ENCODE assay signal across 6 cellular contexts in the genomic region with DNA sequence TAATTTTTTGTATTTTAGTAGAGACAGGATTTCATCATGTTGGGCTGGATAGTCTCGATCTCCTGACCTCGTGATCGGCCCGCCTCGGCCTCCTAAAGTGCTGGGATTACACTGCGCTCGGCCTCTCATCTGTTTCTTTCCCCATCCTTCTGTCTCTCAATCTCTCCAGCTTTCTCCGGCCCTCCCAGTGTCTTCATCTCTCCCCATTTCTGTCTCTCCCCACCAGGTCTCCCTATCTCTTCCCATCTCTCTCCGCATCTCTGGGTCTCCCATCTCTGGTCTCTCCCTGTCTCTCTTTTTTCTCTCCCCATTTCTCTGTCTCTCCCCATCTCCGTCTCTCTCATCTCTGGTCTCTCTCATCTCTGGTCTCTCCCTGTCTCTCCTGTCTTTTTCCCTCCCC. TPM values are rescaled to one million over a fixed set of nuclear protein-coding genes. Genes with fewer than 3 reads are reported as not detected.
DNase-seq lines count a peak whose midpoint lies in the region; ATAC-seq, FAIRE-seq and TF ChIP-seq lines count a peak whose summit lies in the region.

No MANE protein-coding gene starts in this region.

- H3K9me2 ChIP-seq in hepatocyte (replicated peaks; ENCODE audit: insufficient read depth): no peaks in the 10 kb centered on the region

- H3K9me3 ChIP-seq in HepG2 (ENCODE audit: low read length) (no peaks in the 10 kb centered on the region), right lobe of liver (no peaks in the 10 kb centered on the region), hepatocyte (ENCODE audit: low read depth) (no peaks in the 10 kb centered on the region), vagina (no peaks in the 10 kb centered on the region)

- no peak overlapping the region for H3K27ac ChIP-seq in HepG2 (ENCODE audit: extremely low read length, insufficient read depth, low read length)
- H3K27ac ChIP-seq in right lobe of liver: no peak overlapping the region
- H3K27ac ChIP-seq in hepatocyte: no peak overlapping the region
- no peak overlapping the region for H3K27ac ChIP-seq in vagina

- intact Hi-C loops in HepG2 (cut with micrococcal nuclease; ENCODE audit: unreplicated experiment) (no loop called here), right lobe of liver (cut with DNase I) (loop anchor here in 1 of 2 donors (5.0 kb wide), 2 partner anchors 54 to 109 kb away; no protein-coding TSS in a partner anchor), vagina (cut with DNase I) (loop anchor here (5.0 kb wide), 2 partner anchors 79 to 109 kb away; no protein-coding TSS in a partner anchor)

- H3K36me3 ChIP-seq in HepG2 (replicated peaks in 1 of 2; ENCODE audit: control insufficient read depth in 1 of 2, insufficient read depth in 2 of 2, low read length in 2 of 2): no peaks in the 10 kb centered on the region
- no peaks in the 10 kb centered on the region for H3K36me3 ChIP-seq in right lobe of liver
- H3K36me3 ChIP-seq in hepatocyte (replicated peaks; ENCODE audit: insufficient read depth, low read depth): no peaks in the 10 kb centered on the region
- H3K36me3 ChIP-seq in vagina: no peaks in the 10 kb centered on the region

- 21% methylated on average over 10 of the region's 10 CpGs for WGBS in HepG2 (ENCODE audit: low lambda C conversion rate)
- 34% methylated on average over 10 of the region's 10 CpGs for WGBS in right lobe of liver (ENCODE audit: insufficient coverage, low coverage, low lambda C conversion rate, missing lambda C conversion rate)
- whole genome bisulfite sequencing in hepatocyte (ENCODE audit: low lambda C conversion rate, missing lambda C conversion rate): 63% methylated on average over 9 of the region's 10 CpGs

- POLR2A ChIA-PET in HepG2 (lab: Yijun Ruan, JAX): interaction anchor here (2.2 kb wide), 1 partner anchor 78 kb away, joined by 7 read pairs; no protein-coding TSS in a partner anchor

- H3K4me2 ChIP-seq in HepG2 (ENCODE audit: low read depth, low read length): peak overlapping the region; percentile 67
- peak overlapping the region; percentile 77 for H3K4me2 ChIP-seq in hepatocyte

- H4K20me1 ChIP-seq in HepG2 (ENCODE audit: insufficient read depth, low read length) (no peaks in the 10 kb centered on the region), hepatocyte (ENCODE audit: insufficient read depth, poor library complexity, severe bottlenecking) (no peaks in the 10 kb centered on the region)

- H3K27me3 ChIP-seq in HepG2 (ENCODE audit: control insufficient read depth in 1 of 2, insufficient read depth in 2 of 2, low read length in 2 of 2): peaks cover 0 to 5% of the 10 kb centered on the region in 2 experiments; a peak in 1 of 5 replicates
- no peaks in the 10 kb centered on the region for H3K27me3 ChIP-seq in right lobe of liver
- H3K27me3 ChIP-seq in hepatocyte: peaks cover 21% of the 10 kb centered on the region
- no peaks in the 10 kb centered on the region for H3K27me3 ChIP-seq in vagina

- FAIRE-seq in HepG2 (lab: Jason Lieb, UNC): no peak

- DNase-seq in HepG2 (ENCODE audit: low spot score) (no peak), right lobe of liver (no peak), hepatocyte (ENCODE audit: low spot score) (no peak), vagina (ENCODE audit: extremely low spot score in 2 of 2) (no peak), HuH-7 (ENCODE audit: low spot score) (no peak)

- ATAC-seq in HepG2 (no peak), right lobe of liver (no peak), GM19455 (IDR thresholded peaks at IDR 0.05; ENCODE audit: unreplicated experiment) (no peak)

- TF ChIP-seq POLR2A in HepG2 (IDR thresholded peaks at IDR 0.05; ENCODE audit: insufficient read depth in 1 of 2, low read depth in 2 of 2, low read length in 2 of 2) (no peak), right lobe of liver (IDR thresholded peaks at IDR 0.05) (no peak), vagina (IDR thresholded peaks at IDR 0.05) (no peak)

- H2AFZ ChIP-seq in HepG2 (ENCODE audit: low read length) (no peak overlapping the region), hepatocyte (peak overlapping the region; percentile 63)

- H3K79me2 ChIP-seq in HepG2 (ENCODE audit: insufficient read depth, low read length) (no peaks in the 10 kb centered on the region), hepatocyte (no peaks in the 10 kb centered on the region)

- no peak for TF ChIP-seq CTCF in HepG2 (CRISPR knock-in tag; IDR thresholded peaks at IDR 0.05)
- no peak for TF ChIP-seq CTCF in right lobe of liver (IDR thresholded peaks at IDR 0.05)
- TF ChIP-seq CTCF in hepatocyte (IDR thresholded peaks at IDR 0.05; ENCODE audit: poor library complexity): no peak
- TF ChIP-seq CTCF in vagina (IDR thresholded peaks at IDR 0.05): no peak

- H3K4me1 ChIP-seq in HepG2 (ENCODE audit: insufficient read depth, low read length) (peaks cover 57% of the 10 kb centered on the region), right lobe of liver (no peaks in the 10 kb centered on the region), hepatocyte (ENCODE audit: insufficient read depth) (peaks cover 11% of the 10 kb centered on the region), vagina (peaks cover 21% of the 10 kb centered on the region)

- TF ChIP-seq EP300 in HepG2 (IDR thresholded peaks at IDR 0.05; ENCODE audit: low read depth in 2 of 2, low read length in 2 of 2) (no peak), HepG2 (CRISPR knock-in tag; IDR thresholded peaks at IDR 0.05; ENCODE audit: borderline replicate concordance) (no peak)

- in situ Hi-C loops in HepG2 (cut with HindIII; ENCODE audit: extremely low pct_ligation_motif_present, low pct_unique_long_range_greater_than_20kb): no loop called here

- TF ChIP-seq RAD21 in HepG2 (CRISPR knock-in tag; IDR thresholded peaks at IDR 0.05): no peak

- no peak overlapping the region for H3K9ac ChIP-seq in HepG2 (ENCODE audit: insufficient read depth, low read depth, low read length)

- CTCF ChIA-PET in HepG2 (lab: Yijun Ruan, JAX; ENCODE audit: low intra/inter-chr PET ratio, low total read pairs): interaction anchor here (2.4 to 3.8 kb wide), 2 partner anchors 78 to 111 kb away, joined by 11 to 29 read pairs; no protein-coding TSS in a partner anchor

- no TSS peak for BruUV-seq in HepG2 (replicated peaks; lab: Mats Ljungman, UMichigan)

- H3K4me3 ChIP-seq in HepG2 (replicated peaks in 1 of 3; ENCODE audit: insufficient read depth in 1 of 3, low read depth in 2 of 3, low read length in 3 of 3) (peak overlapping the region; percentile 34 to 47 (median 38); a peak in 3 of 6 replicates), right lobe of liver (no peak overlapping the region), hepatocyte (no peak overlapping the region), vagina (peak overlapping the region; percentile 26 to 31)

RNA-seq across cellular contexts. Expression of a gene that starts 12.2 kb away (rescaled TPM):
- total RNA-seq in HepG2 (2016; rRNA removed; fragmentation: Illumina TruSeq; extraction: Trizol): 5.4 and 5.6 TPM in 2 replicates
- 16.3 and 20.2 TPM in 2 replicates for total RNA-seq in HepG2 (2016; cell fraction: cytosol; rRNA removed; fragmentation: Illumina TruSeq; extraction: Trizol; ENCODE audit: low read depth)
- total RNA-seq in HepG2 (2016; cell fraction: insoluble cytoplasmic fraction; rRNA removed; fragmentation: Illumina TruSeq; extraction: Trizol): 4.6 and 4.7 TPM in 2 replicates
- total RNA-seq in HepG2 (2016; cell fraction: membrane; rRNA removed; fragmentation: Illumina TruSeq; extraction: Trizol): 6.7 and 9.2 TPM in 2 replicates
- 4.9 and 6.0 TPM in 2 replicates for total RNA-seq in HepG2 (2016; cell fraction: nucleus; rRNA removed; fragmentation: Illumina TruSeq; extraction: Trizol)
- polyA plus RNA-seq in HepG2 (2011; rRNA removed): 3.0 and 3.4 TPM in 2 replicates
- polyA plus RNA-seq in HepG2 (2011; cell fraction: cytosol; rRNA removed): 1.4 and 1.6 TPM in 2 replicates
- 11.0 and 14.0 TPM in 2 replicates for polyA plus RNA-seq in HepG2 (2011; cell fraction: nucleus; rRNA removed)
- polyA plus RNA-seq in HepG2 (2012): 9.0 and 12.2 TPM in 2 replicates
- polyA plus RNA-seq in HepG2 (2016; cell fraction: cytosol; fragmentation: Illumina TruSeq; extraction: Trizol; ENCODE audit: low read depth): 0.70 and 0.93 TPM in 2 replicates
- polyA plus RNA-seq in HepG2 (2016; cell fraction: insoluble cytoplasmic fraction; fragmentation: Illumina TruSeq; extraction: Trizol; ENCODE audit: low read depth): 8.8 and 11.9 TPM in 2 replicates
- 3.1 and 4.9 TPM in 2 replicates for polyA plus RNA-seq in HepG2 (2016; cell fraction: membrane; fragmentation: Illumina TruSeq; extraction: Trizol; ENCODE audit: low read depth)
- polyA plus RNA-seq in HepG2 (2016; cell fraction: nucleus; fragmentation: Illumina TruSeq; extraction: Trizol; ENCODE audit: insufficient read depth, low read depth): 14.6 and 14.7 TPM in 2 replicates
- 0.82 and 6.2 TPM in 2 replicates for polyA minus RNA-seq in HepG2 (2011; rRNA and poly(A)+ RNA removed; ENCODE audit: low replicate concordance)
- polyA minus RNA-seq in HepG2 (2011; cell fraction: cytosol; rRNA and poly(A)+ RNA removed): 5.0 and 6.2 TPM in 2 replicates
- polyA minus RNA-seq in HepG2 (2011; cell fraction: nucleus; rRNA and poly(A)+ RNA removed): 6.8 and 7.7 TPM in 2 replicates
- 10 to 100 TPM; 20.3 to 40.0 (median 26.7) TPM for total RNA-seq in right lobe of liver
- 3.8 and 12.8 TPM in 2 replicates for total RNA-seq in hepatocyte
- 6.3 and 10.2 TPM in 2 replicates for polyA plus RNA-seq in hepatocyte
- 81.8 TPM for total RNA-seq in vagina

RNA-seq across cellular contexts. Expression of a gene that starts 13.7 kb away (rescaled TPM):
- total RNA-seq in HepG2 (2016; rRNA removed; fragmentation: Illumina TruSeq; extraction: Trizol): not detected in 2 replicates
- total RNA-seq in HepG2 (2016; cell fraction: cytosol; rRNA removed; fragmentation: Illumina TruSeq; extraction: Trizol; ENCODE audit: low read depth): not detected in 2 replicates
- not detected in 2 replicates for total RNA-seq in HepG2 (2016; cell fraction: insoluble cytoplasmic fraction; rRNA removed; fragmentation: Illumina TruSeq; extraction: Trizol)
- not detected in 2 replicates for total RNA-seq in HepG2 (2016; cell fraction: membrane; rRNA removed; fragmentation: Illumina TruSeq; extraction: Trizol)
- not detected in 2 replicates for total RNA-seq in HepG2 (2016; cell fraction: nucleus; rRNA removed; fragmentation: Illumina TruSeq; extraction: Trizol)
- polyA plus RNA-seq in HepG2 (2011; rRNA removed): 0.04 TPM in 1 of 2 replicates, not detected in the other
- polyA plus RNA-seq in HepG2 (2011; cell fraction: cytosol; rRNA removed): 0.03 and 0.04 TPM in 2 replicates
- polyA plus RNA-seq in HepG2 (2011; cell fraction: nucleus; rRNA removed): 0.10 and 0.13 TPM in 2 replicates
- polyA plus RNA-seq in HepG2 (2012): not detected in 2 replicates
- not detected in 2 replicates for polyA plus RNA-seq in HepG2 (2016; cell fraction: cytosol; fragmentation: Illumina TruSeq; extraction: Trizol; ENCODE audit: low read depth)
- not detected in 2 replicates for polyA plus RNA-seq in HepG2 (2016; cell fraction: insoluble cytoplasmic fraction; fragmentation: Illumina TruSeq; extraction: Trizol; ENCODE audit: low read depth)
- polyA plus RNA-seq in HepG2 (2016; cell fraction: membrane; fragmentation: Illumina TruSeq; extraction: Trizol; ENCODE audit: low read depth): not detected in 2 replicates
- polyA plus RNA-seq in HepG2 (2016; cell fraction: nucleus; fragmentation: Illumina TruSeq; extraction: Trizol; ENCODE audit: insufficient read depth, low read depth): not detected in 2 replicates
- 0.40 TPM in 1 of 2 replicates, not detected in the other for polyA minus RNA-seq in HepG2 (2011; rRNA and poly(A)+ RNA removed; ENCODE audit: low replicate concordance)
- not detected in 2 replicates for polyA minus RNA-seq in HepG2 (2011; cell fraction: cytosol; rRNA and poly(A)+ RNA removed)
- polyA minus RNA-seq in HepG2 (2011; cell fraction: nucleus; rRNA and poly(A)+ RNA removed): not detected in 2 replicates
- total RNA-seq in right lobe of liver: not detected
- total RNA-seq in hepatocyte: 0.17 TPM in 1 of 2 replicates, not detected in the other
- polyA plus RNA-seq in hepatocyte: not detected in 2 replicates
- total RNA-seq in vagina: not detected

RNA-seq across cellular contexts. Expression of a gene that starts 26.1 kb away (rescaled TPM):
- total RNA-seq in HepG2 (2016; rRNA removed; fragmentation: Illumina TruSeq; extraction: Trizol) (24.6 and 37.4 TPM in 2 replicates), right lobe of liver (10 to 100 TPM in 3 of 6 experiments, 1 to 10 TPM in 3; 7.7 to 29.3 (median 10.0) TPM), hepatocyte (21.0 and 27.2 TPM in 2 replicates), vagina (80.3 TPM)
- 14.3 and 14.8 TPM in 2 replicates for total RNA-seq in HepG2 (2016; cell fraction: cytosol; rRNA removed; fragmentation: Illumina TruSeq; extraction: Trizol; ENCODE audit: low read depth)
- 25.1 and 41.7 TPM in 2 replicates for total RNA-seq in HepG2 (2016; cell fraction: insoluble cytoplasmic fraction; rRNA removed; fragmentation: Illumina TruSeq; extraction: Trizol)
- total RNA-seq in HepG2 (2016; cell fraction: membrane; rRNA removed; fragmentation: Illumina TruSeq; extraction: Trizol): 14.2 and 15.7 TPM in 2 replicates
- 8.8 and 9.5 TPM in 2 replicates for total RNA-seq in HepG2 (2016; cell fraction: nucleus; rRNA removed; fragmentation: Illumina TruSeq; extraction: Trizol)
- polyA plus RNA-seq in HepG2 (2011; rRNA removed) (30.7 and 31.9 TPM in 2 replicates), hepatocyte (106 and 109 TPM in 2 replicates)
- 33.0 and 52.1 TPM in 2 replicates for polyA plus RNA-seq in HepG2 (2011; cell fraction: cytosol; rRNA removed)
- 13.9 and 14.0 TPM in 2 replicates for polyA plus RNA-seq in HepG2 (2011; cell fraction: nucleus; rRNA removed)
- 19.0 and 20.6 TPM in 2 replicates for polyA plus RNA-seq in HepG2 (2012)
- polyA plus RNA-seq in HepG2 (2016; cell fraction: cytosol; fragmentation: Illumina TruSeq; extraction: Trizol; ENCODE audit: low read depth): 24.7 and 26.7 TPM in 2 replicates
- 71.6 and 84.3 TPM in 2 replicates for polyA plus RNA-seq in HepG2 (2016; cell fraction: insoluble cytoplasmic fraction; fragmentation: Illumina TruSeq; extraction: Trizol; ENCODE audit: low read depth)
- polyA plus RNA-seq in HepG2 (2016; cell fraction: membrane; fragmentation: Illumina TruSeq; extraction: Trizol; ENCODE audit: low read depth): 20.1 and 21.0 TPM in 2 replicates
- polyA plus RNA-seq in HepG2 (2016; cell fraction: nucleus; fragmentation: Illumina TruSeq; extraction: Trizol; ENCODE audit: insufficient read depth, low read depth): 27.9 and 29.2 TPM in 2 replicates
- polyA minus RNA-seq in HepG2 (2011; rRNA and poly(A)+ RNA removed; ENCODE audit: low replicate concordance): 6.2 and 12.6 TPM in 2 replicates
- 9.9 and 11.7 TPM in 2 replicates for polyA minus RNA-seq in HepG2 (2011; cell fraction: cytosol; rRNA and poly(A)+ RNA removed)
- 3.2 and 3.7 TPM in 2 replicates for polyA minus RNA-seq in HepG2 (2011; cell fraction: nucleus; rRNA and poly(A)+ RNA removed)

RNA-seq across cellular contexts. Expression of a gene that starts 37.4 kb away (rescaled TPM):
- 34.6 and 42.5 TPM in 2 replicates for total RNA-seq in HepG2 (2016; rRNA removed; fragmentation: Illumina TruSeq; extraction: Trizol)
- total RNA-seq in HepG2 (2016; cell fraction: cytosol; rRNA removed; fragmentation: Illumina TruSeq; extraction: Trizol; ENCODE audit: low read depth): 64.7 and 77.4 TPM in 2 replicates
- total RNA-seq in HepG2 (2016; cell fraction: insoluble cytoplasmic fraction; rRNA removed; fragmentation: Illumina TruSeq; extraction: Trizol): 29.6 and 43.3 TPM in 2 replicates
- 95.2 and 117 TPM in 2 replicates for total RNA-seq in HepG2 (2016; cell fraction: membrane; rRNA removed; fragmentation: Illumina TruSeq; extraction: Trizol)
- total RNA-seq in HepG2 (2016; cell fraction: nucleus; rRNA removed; fragmentation: Illumina TruSeq; extraction: Trizol): 27.5 and 30.5 TPM in 2 replicates
- polyA plus RNA-seq in HepG2 (2011; rRNA removed): 50.3 and 54.2 TPM in 2 replicates
- polyA plus RNA-seq in HepG2 (2011; cell fraction: cytosol; rRNA removed): 51.8 and 73.5 TPM in 2 replicates
- polyA plus RNA-seq in HepG2 (2011; cell fraction: nucleus; rRNA removed): 80.8 and 87.8 TPM in 2 replicates
- polyA plus RNA-seq in HepG2 (2012): 95.7 and 105 TPM in 2 replicates
- polyA plus RNA-seq in HepG2 (2016; cell fraction: cytosol; fragmentation: Illumina TruSeq; extraction: Trizol; ENCODE audit: low read depth): 137 and 157 TPM in 2 replicates
- 55.9 and 73.5 TPM in 2 replicates for polyA plus RNA-seq in HepG2 (2016; cell fraction: insoluble cytoplasmic fraction; fragmentation: Illumina TruSeq; extraction: Trizol; ENCODE audit: low read depth)
- polyA plus RNA-seq in HepG2 (2016; cell fraction: membrane; fragmentation: Illumina TruSeq; extraction: Trizol; ENCODE audit: low read depth): 175 and 195 TPM in 2 replicates
- polyA plus RNA-seq in HepG2 (2016; cell fraction: nucleus; fragmentation: Illumina TruSeq; extraction: Trizol; ENCODE audit: insufficient read depth, low read depth): 90.3 and 97.5 TPM in 2 replicates
- polyA minus RNA-seq in HepG2 (2011; rRNA and poly(A)+ RNA removed; ENCODE audit: low replicate concordance): 54.6 and 102 TPM in 2 replicates
- 52.5 and 54.0 TPM in 2 replicates for polyA minus RNA-seq in HepG2 (2011; cell fraction: cytosol; rRNA and poly(A)+ RNA removed)
- polyA minus RNA-seq in HepG2 (2011; cell fraction: nucleus; rRNA and poly(A)+ RNA removed): 20.0 and 27.4 TPM in 2 replicates
- 10 to 100 TPM; 37.8 to 69.0 (median 52.9) TPM for total RNA-seq in right lobe of liver
- 64.5 and 65.8 TPM in 2 replicates for total RNA-seq in hepatocyte
- 130 and 140 TPM in 2 replicates for polyA plus RNA-seq in hepatocyte
- 85.9 TPM for total RNA-seq in vagina

RNA-seq across cellular contexts. Expression of a gene that starts 44.7 kb away (rescaled TPM):
- total RNA-seq in HepG2 (2016; rRNA removed; fragmentation: Illumina TruSeq; extraction: Trizol): 420 and 898 TPM in 2 replicates
- 227 and 266 TPM in 2 replicates for total RNA-seq in HepG2 (2016; cell fraction: cytosol; rRNA removed; fragmentation: Illumina TruSeq; extraction: Trizol; ENCODE audit: low read depth)
- 389 and 943 TPM in 2 replicates for total RNA-seq in HepG2 (2016; cell fraction: insoluble cytoplasmic fraction; rRNA removed; fragmentation: Illumina TruSeq; extraction: Trizol)
- total RNA-seq in HepG2 (2016; cell fraction: membrane; rRNA removed; fragmentation: Illumina TruSeq; extraction: Trizol): 340 and 383 TPM in 2 replicates
- total RNA-seq in HepG2 (2016; cell fraction: nucleus; rRNA removed; fragmentation: Illumina TruSeq; extraction: Trizol): 693 and 829 TPM in 2 replicates
- 842 and 934 TPM in 2 replicates for polyA plus RNA-seq in HepG2 (2011; rRNA removed)
- polyA plus RNA-seq in HepG2 (2011; cell fraction: cytosol; rRNA removed): 752 and 842 TPM in 2 replicates
- 381 and 448 TPM in 2 replicates for polyA plus RNA-seq in HepG2 (2011; cell fraction: nucleus; rRNA removed)
- 606 and 725 TPM in 2 replicates for polyA plus RNA-seq in HepG2 (2012)
- 313 and 359 TPM in 2 replicates for polyA plus RNA-seq in HepG2 (2016; cell fraction: cytosol; fragmentation: Illumina TruSeq; extraction: Trizol; ENCODE audit: low read depth)
- polyA plus RNA-seq in HepG2 (2016; cell fraction: insoluble cytoplasmic fraction; fragmentation: Illumina TruSeq; extraction: Trizol; ENCODE audit: low read depth): 478 and 547 TPM in 2 replicates
- polyA plus RNA-seq in HepG2 (2016; cell fraction: membrane; fragmentation: Illumina TruSeq; extraction: Trizol; ENCODE audit: low read depth): 345 and 409 TPM in 2 replicates
- polyA plus RNA-seq in HepG2 (2016; cell fraction: nucleus; fragmentation: Illumina TruSeq; extraction: Trizol; ENCODE audit: insufficient read depth, low read depth): 1,564 and 1,658 TPM in 2 replicates
- polyA minus RNA-seq in HepG2 (2011; rRNA and poly(A)+ RNA removed; ENCODE audit: low replicate concordance): 932 and 1,241 TPM in 2 replicates
- polyA minus RNA-seq in HepG2 (2011; cell fraction: cytosol; rRNA and poly(A)+ RNA removed): 408 and 482 TPM in 2 replicates
- polyA minus RNA-seq in HepG2 (2011; cell fraction: nucleus; rRNA and poly(A)+ RNA removed): 228 and 256 TPM in 2 replicates
- total RNA-seq in right lobe of liver: 1,000 to 10,000 TPM in 3 of 6 experiments, 100 to 1,000 TPM in 3; 771 to 1,471 (median 1,008) TPM
- 1,414 and 1,442 TPM in 2 replicates for total RNA-seq in hepatocyte
- polyA plus RNA-seq in hepatocyte: 915 and 922 TPM in 2 replicates
- total RNA-seq in vagina: 303 TPM

Comparison
In these comparisons a context has a peak if more than half of its experiments do, and no peak if none do; other contexts are left out.
1. H3K4me3 ChIP-seq: peak in HepG2 (3 of 3) and vagina (2 of 2); none in right lobe of liver (0 of 3) and hepatocyte (single experiment).